1 cellular context compared by ENCODE assay signal in the genomic region with DNA sequence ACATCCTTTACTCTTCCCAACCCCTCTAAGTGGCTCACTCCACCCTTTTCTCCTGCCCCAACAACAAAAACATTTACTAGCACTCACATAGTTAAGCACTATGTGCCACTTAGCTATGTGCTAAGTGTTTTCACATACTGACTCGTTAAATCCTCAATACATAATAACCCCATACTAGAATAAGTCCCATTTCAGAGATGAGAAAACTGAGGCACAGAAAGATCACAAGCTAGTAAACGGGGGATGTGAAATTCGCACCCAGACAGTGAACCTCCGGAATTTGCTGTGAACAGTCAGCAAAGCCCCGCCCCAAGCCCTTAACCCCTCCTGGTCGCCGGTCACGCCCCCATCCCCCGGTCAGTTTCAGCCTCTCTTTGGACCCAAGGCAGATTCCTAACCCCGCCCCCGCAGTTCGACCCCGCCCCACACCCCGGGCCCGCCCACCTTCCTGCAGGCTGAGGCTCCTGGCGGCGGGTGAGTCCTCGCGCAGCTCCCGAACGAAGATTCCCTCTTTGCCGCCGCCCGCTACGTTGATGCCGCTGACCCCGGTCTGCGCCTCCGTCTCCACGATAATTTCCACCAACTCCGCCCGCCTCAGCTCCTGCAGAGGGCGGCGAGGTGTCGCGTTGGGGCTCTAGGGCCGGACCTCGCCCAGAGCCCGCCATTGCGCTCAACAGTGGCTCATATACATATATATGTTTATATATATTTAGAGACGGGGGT.
A peak's percentile ranks its signal among the peaks of the same experiment; 100 is the strongest.
TF ChIP-seq lines count a peak whose summit lies in the region.

No MANE protein-coding gene starts in this region.

TF ChIP-seq in HEK293, 187 proteins besides CTCF, POLR2A, EP300 and RAD21 (continued from another document and continues in another):
- TF ChIP-seq ZNF548 (tag by site-specific recombination; IDR thresholded peaks at IDR 0.05): peak; percentile 66; the same call in 1 of the 2 replicates
- TF ChIP-seq, protein P1, sequence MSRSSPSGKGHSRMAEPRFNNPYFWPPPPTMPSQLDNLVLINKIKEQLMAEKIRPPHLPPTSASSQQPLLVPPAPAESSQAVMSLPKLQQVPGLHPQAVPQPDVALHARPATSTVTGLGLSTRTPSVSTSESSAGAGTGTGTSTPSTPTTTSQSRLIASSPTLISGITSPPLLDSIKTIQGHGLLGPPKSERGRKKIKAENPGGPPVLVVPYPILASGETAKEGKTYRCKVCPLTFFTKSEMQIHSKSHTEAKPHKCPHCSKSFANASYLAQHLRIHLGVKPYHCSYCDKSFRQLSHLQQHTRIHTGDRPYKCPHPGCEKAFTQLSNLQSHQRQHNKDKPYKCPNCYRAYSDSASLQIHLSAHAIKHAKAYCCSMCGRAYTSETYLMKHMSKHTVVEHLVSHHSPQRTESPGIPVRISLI (tag by site-specific recombination; IDR thresholded peaks at IDR 0.05): no peak; the same call in 1 of the 2 replicates
- TF ChIP-seq KLF7 (tag by site-specific recombination; IDR thresholded peaks at IDR 0.05; ENCODE audit: borderline replicate concordance): peak; percentile 69; the same call in 1 of the 2 replicates
- 0 out of 2 replicates have a peak, but pooled peaks have one; percentile 23 for TF ChIP-seq ZNF394 (tag by site-specific recombination; IDR thresholded peaks at IDR 0.05; ENCODE audit: borderline replicate concordance)
- peak; percentile 49; the same call in 1 of the 2 replicates for TF ChIP-seq ZEB2 (tag by site-specific recombination; IDR thresholded peaks at IDR 0.05)
- peak; percentile 96 for TF ChIP-seq ZNF24 (tag by site-specific recombination; IDR thresholded peaks at IDR 0.05)
- TF ChIP-seq ZXDB (tag by site-specific recombination; IDR thresholded peaks at IDR 0.05): peak; percentile 77
- TF ChIP-seq ZBTB21 (tag by site-specific recombination; IDR thresholded peaks at IDR 0.05): peak; percentile 81
- TF ChIP-seq SP2 (tag by site-specific recombination; IDR thresholded peaks at IDR 0.05): peak; percentile 84
- TF ChIP-seq PATZ1 (tag by site-specific recombination; IDR thresholded peaks at IDR 0.05): peak; percentile 57
- TF ChIP-seq, protein P2, sequence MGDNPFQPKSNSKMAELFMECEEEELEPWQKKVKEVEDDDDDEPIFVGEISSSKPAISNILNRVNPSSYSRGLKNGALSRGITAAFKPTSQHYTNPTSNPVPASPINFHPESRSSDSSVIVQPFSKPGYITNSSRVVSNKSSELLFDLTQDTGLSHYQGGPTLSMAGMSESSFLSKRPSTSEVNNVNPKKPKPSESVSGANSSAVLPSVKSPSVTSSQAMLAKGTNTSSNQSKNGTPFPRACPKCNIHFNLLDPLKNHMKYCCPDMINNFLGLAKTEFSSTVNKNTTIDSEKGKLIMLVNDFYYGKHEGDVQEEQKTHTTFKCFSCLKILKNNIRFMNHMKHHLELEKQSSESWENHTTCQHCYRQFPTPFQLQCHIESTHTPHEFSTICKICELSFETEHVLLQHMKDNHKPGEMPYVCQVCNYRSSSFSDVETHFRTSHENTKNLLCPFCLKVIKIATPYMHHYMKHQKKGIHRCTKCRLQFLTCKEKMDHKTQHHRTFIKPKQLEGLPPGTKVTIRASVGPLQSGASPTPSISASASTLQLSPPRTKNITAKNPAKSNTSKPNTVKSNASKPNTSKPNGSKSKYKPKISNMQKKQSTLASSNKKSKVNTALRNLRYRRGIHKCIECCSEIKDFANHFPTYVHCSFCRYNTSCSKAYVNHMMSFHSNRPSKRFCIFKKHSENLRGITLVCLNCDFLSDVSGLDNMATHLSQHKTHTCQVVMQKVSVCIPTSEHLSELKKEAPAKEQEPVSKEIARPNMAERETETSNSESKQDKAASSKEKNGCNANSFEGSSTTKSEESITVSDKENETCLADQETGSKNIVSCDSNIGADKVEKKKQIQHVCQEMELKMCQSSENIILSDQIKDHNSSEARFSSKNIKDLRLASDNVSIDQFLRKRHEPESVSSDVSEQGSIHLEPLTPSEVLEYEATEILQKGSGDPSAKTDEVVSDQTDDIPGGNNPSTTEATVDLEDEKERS (tag by site-specific recombination; IDR thresholded peaks at IDR 0.05): peak; percentile 99
- TF ChIP-seq ZBTB26 (tag by site-specific recombination; optimal IDR thresholded peaks at IDR 0.05): no peak
- TF ChIP-seq KLF1 (tag by site-specific recombination; IDR thresholded peaks at IDR 0.05): peak; percentile 33; the same call in 1 of the 2 replicates
- TF ChIP-seq MZF1 (tag by site-specific recombination; IDR thresholded peaks at IDR 0.05; ENCODE audit: borderline replicate concordance): peak; percentile 92
- no peak; the same call in 1 of the 2 replicates for TF ChIP-seq PRDM10 (tag by site-specific recombination; IDR thresholded peaks at IDR 0.05)
- TF ChIP-seq BCL11B (tag by site-specific recombination; IDR thresholded peaks at IDR 0.05; ENCODE audit: low read depth): peak; percentile 63; the same call in 1 of the 2 replicates
- TF ChIP-seq EGR2 (tag by site-specific recombination; IDR thresholded peaks at IDR 0.05; ENCODE audit: low read depth): peak; percentile 76
- 0 out of 2 replicates have a peak, but pooled peaks have one; percentile 17 for TF ChIP-seq ZFP3 (tag by site-specific recombination; IDR thresholded peaks at IDR 0.05; ENCODE audit: low read depth)
- no peak; the same call in 1 of the 2 replicates for TF ChIP-seq OVOL3 (tag by site-specific recombination; IDR thresholded peaks at IDR 0.05)
- TF ChIP-seq ZBTB49 (tag by site-specific recombination; IDR thresholded peaks at IDR 0.05; ENCODE audit: low read depth): 0 out of 2 replicates have a peak, but pooled peaks have one; percentile 38
- no peak; the same call in none of the 2 replicates for TF ChIP-seq SCRT2 (tag by site-specific recombination; IDR thresholded peaks at IDR 0.05)
- TF ChIP-seq, protein P3, sequence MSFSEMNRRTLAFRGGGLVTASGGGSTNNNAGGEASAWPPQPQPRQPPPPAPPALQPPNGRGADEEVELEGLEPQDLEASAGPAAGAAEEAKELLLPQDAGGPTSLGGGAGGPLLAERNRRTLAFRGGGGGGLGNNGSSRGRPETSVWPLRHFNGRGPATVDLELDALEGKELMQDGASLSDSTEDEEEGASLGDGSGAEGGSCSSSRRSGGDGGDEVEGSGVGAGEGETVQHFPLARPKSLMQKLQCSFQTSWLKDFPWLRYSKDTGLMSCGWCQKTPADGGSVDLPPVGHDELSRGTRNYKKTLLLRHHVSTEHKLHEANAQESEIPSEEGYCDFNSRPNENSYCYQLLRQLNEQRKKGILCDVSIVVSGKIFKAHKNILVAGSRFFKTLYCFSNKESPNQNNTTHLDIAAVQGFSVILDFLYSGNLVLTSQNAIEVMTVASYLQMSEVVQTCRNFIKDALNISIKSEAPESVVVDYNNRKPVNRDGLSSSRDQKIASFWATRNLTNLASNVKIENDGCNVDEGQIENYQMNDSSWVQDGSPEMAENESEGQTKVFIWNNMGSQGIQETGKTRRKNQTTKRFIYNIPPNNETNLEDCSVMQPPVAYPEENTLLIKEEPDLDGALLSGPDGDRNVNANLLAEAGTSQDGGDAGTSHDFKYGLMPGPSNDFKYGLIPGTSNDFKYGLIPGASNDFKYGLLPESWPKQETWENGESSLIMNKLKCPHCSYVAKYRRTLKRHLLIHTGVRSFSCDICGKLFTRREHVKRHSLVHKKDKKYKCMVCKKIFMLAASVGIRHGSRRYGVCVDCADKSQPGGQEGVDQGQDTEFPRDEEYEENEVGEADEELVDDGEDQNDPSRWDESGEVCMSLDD (tag by site-specific recombination; IDR thresholded peaks at IDR 0.05): 0 out of 2 replicates have a peak, but pooled peaks have one; percentile 35
- TF ChIP-seq, protein P4, sequence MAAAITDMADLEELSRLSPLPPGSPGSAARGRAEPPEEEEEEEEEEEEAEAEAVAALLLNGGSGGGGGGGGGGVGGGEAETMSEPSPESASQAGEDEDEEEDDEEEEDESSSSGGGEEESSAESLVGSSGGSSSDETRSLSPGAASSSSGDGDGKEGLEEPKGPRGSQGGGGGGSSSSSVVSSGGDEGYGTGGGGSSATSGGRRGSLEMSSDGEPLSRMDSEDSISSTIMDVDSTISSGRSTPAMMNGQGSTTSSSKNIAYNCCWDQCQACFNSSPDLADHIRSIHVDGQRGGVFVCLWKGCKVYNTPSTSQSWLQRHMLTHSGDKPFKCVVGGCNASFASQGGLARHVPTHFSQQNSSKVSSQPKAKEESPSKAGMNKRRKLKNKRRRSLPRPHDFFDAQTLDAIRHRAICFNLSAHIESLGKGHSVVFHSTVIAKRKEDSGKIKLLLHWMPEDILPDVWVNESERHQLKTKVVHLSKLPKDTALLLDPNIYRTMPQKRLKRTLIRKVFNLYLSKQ (tag by site-specific recombination; IDR thresholded peaks at IDR 0.05; ENCODE audit: borderline replicate concordance): no peak
- peak; percentile 83 for TF ChIP-seq SP7 (tag by site-specific recombination; IDR thresholded peaks at IDR 0.05)
- no peak for TF ChIP-seq ZNF433 (tag by site-specific recombination; IDR thresholded peaks at IDR 0.05; ENCODE audit: low read depth)
- peak; percentile 41; the same call in 1 of the 2 replicates for TF ChIP-seq ZNF785 (tag by site-specific recombination; IDR thresholded peaks at IDR 0.05)
- TF ChIP-seq ZNF639 (tag by site-specific recombination; IDR thresholded peaks at IDR 0.05): peak; percentile 92
- 0 out of 2 replicates have a peak, but pooled peaks have one; percentile 14 for TF ChIP-seq ZNF629 (tag by site-specific recombination; IDR thresholded peaks at IDR 0.05)
- 0 out of 2 replicates have a peak, but pooled peaks have one; percentile 34 for TF ChIP-seq ZNF133 (tag by site-specific recombination; IDR thresholded peaks at IDR 0.05)
